ENCODE assay signal across 11 cellular contexts in genomic region chr10:3424102-3424803, GRCh38.
A peak's percentile ranks its signal among the peaks of the same experiment; 100 is the strongest.
DNase-seq lines count a peak whose midpoint lies in the region; ATAC-seq, FAIRE-seq and TF ChIP-seq lines count a peak whose summit lies in the region.
"Had no signal": no experiment of that assay in that cellular context is flagged by ENCODE, and none has a peak within 500 bp of the region (broad histone marks: within the 10 kb centered on the region; RNA-seq: fewer than 3 reads in every experiment).

No MANE protein-coding gene starts in this region.

- H4K20me1 ChIP-seq in PC-3 (ENCODE audit: low read length), result no peaks in the 10 kb centered on the region

- H3K36me3 ChIP-seq in PC-3 (ENCODE audit: low read depth, low read length), result no peaks in the 10 kb centered on the region

- POLR2A ChIA-PET in PC-3 (lab: Charles Lee; ENCODE audit: unreplicated experiment), result no interaction called here

- H3K9ac ChIP-seq in PC-3 (ENCODE audit: low read length), result peak overlapping the region; percentile 61

- no peak for TF ChIP-seq POLR2A in H54 (IDR thresholded peaks at IDR 0.05; ENCODE audit: low read depth, low read length)

- intact Hi-C loops in PC-3 (cut with micrococcal nuclease) (no loop called here), posterior cingulate gyrus (cut with DNase I) (no loop called here)

- peak overlapping the region; percentile 54 for H3K4me3 ChIP-seq in PC-3 (ENCODE audit: low read length)

- FAIRE-seq in H54 (lab: Jason Lieb, UNC), result no peak

- no peaks in the 10 kb centered on the region for H3K9me3 ChIP-seq in PC-3 (ENCODE audit: low read length)

- no peaks in the 10 kb centered on the region for H3F3A ChIP-seq in PC-3 (ENCODE audit: low read length, unreplicated experiment)

- peaks cover 40% of the 10 kb centered on the region for H3K4me1 ChIP-seq in PC-3 (ENCODE audit: insufficient read depth, low read length)

- H3K9me2 ChIP-seq in PC-3 (replicated peaks; ENCODE audit: low read length), result no peaks in the 10 kb centered on the region

- H3K79me2 ChIP-seq in PC-3 (ENCODE audit: low read length), result no peaks in the 10 kb centered on the region

- CTCF ChIA-PET in PC-3 (lab: Charles Lee), result no interaction called here

- ATAC-seq in PC-3, result peak; percentile 72
- ATAC-seq: activated T-cell treated with anti-CD3 and anti-CD28 coated beads, Interleukin-2, amount 50 U/mL, for 4 hours; natural killer cell treated with Interleukin-12 subunit alpha and Interleukin-12 subunit beta and Interleukin-15 and Interleukin-18, amount 100 ng/mL, for 72 hours had no signal

- no peaks in the 10 kb centered on the region for H3K27me3 ChIP-seq in PC-3 (ENCODE audit: low read length)

- TF ChIP-seq CTCF in PC-3 (conservative IDR thresholded peaks at IDR 0.05; ENCODE audit: low read depth, low read length), result no peak
- no peak for TF ChIP-seq CTCF in GM10266 (IDR thresholded peaks at IDR 0.05; ENCODE audit: control insufficient read depth, insufficient read depth, low read depth, missing control alignments)

- DNase-seq in H54 (ENCODE audit: insufficient read length, low spot score), result peak; percentile 73
- peak; percentile 61 for DNase-seq in PC-3
- DNase-seq in glomerular visceral epithelial cell (ENCODE audit: extremely low spot score), result peak; percentile 77
- peak; percentile 33 for DNase-seq in renal cortical epithelial cell (ENCODE audit: low read depth)
- DNase-seq in GM10266 (ENCODE audit: extremely low spot score), result no peak
- DNase-seq in posterior cingulate gyrus, result no peak
- DNase-seq in NCI-H1417 (lab: John Stamatoyannopoulos, UW), result no peak
- no peak for DNase-seq in activated CD4-positive, alpha-beta T cell treated with anti-CD3 and anti-CD28 coated beads, Interleukin-2, amount 50 U/mL, for 1 hour
- DNase-seq: activated T-cell treated with anti-CD3 and anti-CD28 coated beads, Interleukin-2, amount 50 U/mL, for 4 hours had no signal

- H2AFZ ChIP-seq in PC-3 (ENCODE audit: low read length), result peak overlapping the region; percentile 89

- no TSS peak for BruUV-seq in PC-3 (replicated peaks; lab: Mats Ljungman, UMichigan)

- peak overlapping the region; percentile 78 for H3K4me2 ChIP-seq in PC-3 (ENCODE audit: low read length)

- H3K27ac ChIP-seq in PC-3 (ENCODE audit: low read length), result peak overlapping the region; percentile 83
- H3K27ac ChIP-seq: epithelial cell of prostate had no signal

Comparison
In these comparisons a context has a peak if more than half of its experiments do, and no peak if none do; other contexts are left out.
1. DNase-seq: peak in H54 (single experiment), PC-3 (single experiment), glomerular visceral epithelial cell (single experiment) and renal cortical epithelial cell (single experiment); none in GM10266 (single experiment), posterior cingulate gyrus (0 of 10), NCI-H1417 (0 of 3) and activated CD4-positive, alpha-beta T cell treated with anti-CD3 and anti-CD28 coated beads, Interleukin-2, amount 50 U/mL, for 1 hour (single experiment).